In genomic region chr15:45394681-45395080, GRCh38 we compare ENCODE assay signal across 17 cellular contexts. TPM values are rescaled to one million over a fixed set of nuclear protein-coding genes. Genes with fewer than 3 reads are reported as not detected.
A peak's percentile ranks its signal among the peaks of the same experiment; 100 is the strongest.
DNase-seq lines count a peak whose midpoint lies in the region; ATAC-seq and TF ChIP-seq lines count a peak whose summit lies in the region.
"Had no signal": no experiment of that assay in that cellular context is flagged by ENCODE, and none has a peak within 500 bp of the region (broad histone marks: within the 10 kb centered on the region; RNA-seq: fewer than 3 reads in every experiment).

No MANE protein-coding gene starts in this region.

- H3K27me3 ChIP-seq in dorsolateral prefrontal cortex, result no peaks in the 10 kb centered on the region

- peak overlapping the region in 1 of 59 donors; percentile 17 for H3K4me3 ChIP-seq in dorsolateral prefrontal cortex
- H3K4me3 ChIP-seq: GM12878, GM23338 had no signal

- no peak for TF ChIP-seq CTCF in dorsolateral prefrontal cortex (IDR thresholded peaks at IDR 0.05 in 54 of 56, conservative IDR thresholded peaks at IDR 0.05 in 2 of 56; ENCODE audit: low read depth in 1 of 56, partially characterized antibody in 56 of 56)

- H3K27ac ChIP-seq in angular gyrus (ENCODE audit: low read depth, low read length), result peak overlapping the region; percentile 50
- H3K27ac ChIP-seq in dorsolateral prefrontal cortex, result peak overlapping the region in 56 of 59 donors; percentile 0 to 92 (median 76)
- H3K27ac ChIP-seq: C4-2B had no signal

- intact Hi-C loops in dorsolateral prefrontal cortex (cut with DNase I), result no loop called here

- no peak for ATAC-seq in HG02642 (IDR thresholded peaks at IDR 0.05; ENCODE audit: poor library complexity, unreplicated experiment)

- DNase-seq in dorsolateral prefrontal cortex (no peak), medulla oblongata (ENCODE audit: extremely low spot score) (peak; percentile 58), superior temporal gyrus (ENCODE audit: extremely low spot score) (peak; percentile 66), DMS53 treated with DMSO at 0.1 percent for 48 hours (lab: John Stamatoyannopoulos, UW; ENCODE audit: unreplicated experiment) (no peak), NOMO-1 treated with dmso at 0.1 percent for 144 hours (lab: John Stamatoyannopoulos, UW; ENCODE audit: unreplicated experiment) (no peak), DMS153 (lab: John Stamatoyannopoulos, UW) (no peak)
- DNase-seq: BE2C; CD4-positive, alpha-beta memory T cell; COR-L47; DMS79; H7 had no signal

RNA-seq across cellular contexts. Expression of gene GATM, which starts 16.3 kb away (rescaled TPM):
- total RNA-seq in dorsolateral prefrontal cortex, result 100 to 1,000 TPM; 103 to 309 (median 166) TPM
- total RNA-seq: HT1080 had no signal

Comparison
In these comparisons a context has a peak if more than half of its experiments do, and no peak if none do; other contexts are left out.
1. DNase-seq: peak in medulla oblongata (single experiment) and superior temporal gyrus (single experiment); none in dorsolateral prefrontal cortex (0 of 10), DMS53 treated with DMSO at 0.1 percent for 48 hours (single experiment), NOMO-1 treated with dmso at 0.1 percent for 144 hours (single experiment) and DMS153 (single experiment).